In the genomic region with DNA sequence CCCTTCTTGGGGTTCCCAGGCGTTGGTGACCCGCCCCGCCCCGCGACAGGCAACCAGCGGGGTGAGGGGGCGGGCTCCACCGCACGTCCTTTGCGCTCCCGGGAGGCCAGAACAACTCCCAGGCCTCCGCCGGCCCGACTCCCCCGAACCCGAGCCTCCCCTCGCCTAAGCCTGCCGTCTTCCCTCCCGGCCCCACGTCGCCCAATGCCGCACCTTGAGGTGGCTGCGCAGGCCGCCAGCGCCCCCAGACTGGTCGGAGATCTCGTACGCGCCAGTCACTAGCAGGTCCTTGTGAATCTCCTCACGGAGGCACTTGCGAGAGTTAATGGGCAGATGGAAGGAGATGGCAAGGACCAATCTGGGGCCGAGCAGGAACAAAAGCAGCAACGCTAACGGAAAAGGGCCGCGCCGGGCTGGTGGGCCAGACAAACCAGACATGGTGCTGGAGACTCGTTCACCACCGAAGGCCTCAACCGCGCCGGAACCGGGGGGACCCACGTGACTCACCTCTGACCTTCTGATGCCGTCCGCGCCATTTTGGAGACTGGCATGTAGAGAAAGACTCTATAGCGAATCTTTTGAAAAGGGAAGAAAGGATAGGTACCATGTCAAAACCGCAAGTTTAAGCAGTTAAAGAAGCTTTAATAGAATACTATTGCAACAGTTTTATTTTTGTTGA, we compare ENCODE assay signal across 1 cellular context.
TF ChIP-seq lines count a peak whose summit lies in the region.

A gene (minus strand): TSS at position 471 of the 679 bp plus-strand sequence. CDS start 33 bp downstream, at position 438.

TF ChIP-seq in GM12878, 131 proteins besides CTCF, POLR2A, EP300 and RAD21 (continued from another document):
- TF ChIP-seq, protein P1, sequence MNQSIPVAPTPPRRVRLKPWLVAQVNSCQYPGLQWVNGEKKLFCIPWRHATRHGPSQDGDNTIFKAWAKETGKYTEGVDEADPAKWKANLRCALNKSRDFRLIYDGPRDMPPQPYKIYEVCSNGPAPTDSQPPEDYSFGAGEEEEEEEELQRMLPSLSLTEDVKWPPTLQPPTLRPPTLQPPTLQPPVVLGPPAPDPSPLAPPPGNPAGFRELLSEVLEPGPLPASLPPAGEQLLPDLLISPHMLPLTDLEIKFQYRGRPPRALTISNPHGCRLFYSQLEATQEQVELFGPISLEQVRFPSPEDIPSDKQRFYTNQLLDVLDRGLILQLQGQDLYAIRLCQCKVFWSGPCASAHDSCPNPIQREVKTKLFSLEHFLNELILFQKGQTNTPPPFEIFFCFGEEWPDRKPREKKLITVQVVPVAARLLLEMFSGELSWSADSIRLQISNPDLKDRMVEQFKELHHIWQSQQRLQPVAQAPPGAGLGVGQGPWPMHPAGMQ (IDR thresholded peaks at IDR 0.05; ENCODE audit: borderline replicate concordance) = no peak
- TF ChIP-seq TAF1 (IDR thresholded peaks at IDR 0.05; ENCODE audit: borderline replicate concordance, low read depth, low read length) = peak; percentile 66
